ENCODE assay signal across 10 cellular contexts in the genomic region with DNA sequence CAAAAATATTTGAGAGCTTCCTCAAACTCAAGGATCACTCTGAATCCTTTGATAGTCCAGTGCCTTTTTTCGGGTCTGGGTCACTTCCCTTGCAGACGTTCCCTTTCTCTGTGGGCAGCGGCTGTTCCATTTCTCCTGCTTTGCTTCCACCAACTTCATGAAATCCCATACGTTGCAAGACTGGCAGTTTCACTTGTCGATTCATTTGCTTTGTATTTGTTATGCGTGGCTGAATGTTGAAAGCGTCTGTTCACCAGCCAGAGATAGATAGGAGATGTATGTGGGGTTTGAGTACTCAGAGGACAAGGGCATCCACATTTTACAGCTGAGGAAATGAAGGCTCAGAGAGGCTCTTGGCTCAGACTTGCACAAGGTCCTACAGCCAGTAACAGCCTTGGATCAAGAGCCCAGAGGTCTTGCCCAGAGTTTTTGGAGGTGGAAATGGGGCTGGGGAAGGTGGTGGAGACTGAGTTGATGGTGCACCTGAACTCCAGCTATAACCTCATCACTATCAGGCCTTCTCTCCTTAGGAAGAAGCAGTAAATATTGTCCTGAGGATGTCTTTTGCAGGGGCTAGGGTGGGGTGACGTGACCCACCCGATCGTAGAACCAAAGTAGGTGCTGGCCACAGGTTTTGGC. TPM values are rescaled to one million over a fixed set of nuclear protein-coding genes. Genes with fewer than 3 reads are reported as not detected.
DNase-seq lines count a peak whose midpoint lies in the region; ATAC-seq and TF ChIP-seq lines count a peak whose summit lies in the region.
"Had no signal": no experiment of that assay in that cellular context is flagged by ENCODE, and none has a peak within 500 bp of the region (broad histone marks: within the 10 kb centered on the region; RNA-seq: fewer than 3 reads in every experiment).

No MANE protein-coding gene starts in this region.

- H2AFZ ChIP-seq in Karpas-422 (ENCODE audit: low read length): peak overlapping the region; percentile 4; the same call in 1 of the 2 replicates
- H2AFZ ChIP-seq in osteoblast (ENCODE audit: low read length): peak overlapping the region; percentile 85

- peak overlapping the region; percentile 76 for H3K4me2 ChIP-seq in Karpas-422 (ENCODE audit: low read depth, low read length, poor library complexity, severe bottlenecking)
- peak overlapping the region; percentile 90 for H3K4me2 ChIP-seq in osteoblast (ENCODE audit: insufficient read depth, low read length)

- H3K4me1 ChIP-seq in Karpas-422 (ENCODE audit: low read length) (peaks cover 79% of the 10 kb centered on the region), osteoblast (ENCODE audit: insufficient read depth, low read length) (peaks cover 13% of the 10 kb centered on the region)

- H3K4me1 Mint-ChIP-seq in activated naive CD8-positive, alpha-beta T cell treated with anti-CD3 and anti-CD28 coated beads for 36 hours: peaks cover 60% of the 10 kb centered on the region

- DNase-seq in Karpas-422 (peak; percentile 77), osteoblast (ENCODE audit: insufficient read length, low spot score, missing footprints) (no peak), DMS 273 (lab: John Stamatoyannopoulos, UW; ENCODE audit: unreplicated experiment) (no peak), KBM-7 (no peak)
- no peak for DNase-seq in activated naive CD8-positive, alpha-beta T cell treated with anti-CD3 and anti-CD28 coated beads for 36 hours

- no peak for ATAC-seq in HG02970 (IDR thresholded peaks at IDR 0.05; ENCODE audit: low FRiP score, unreplicated experiment)
- no peak for ATAC-seq in GM21423 (IDR thresholded peaks at IDR 0.05; ENCODE audit: unreplicated experiment)
- ATAC-seq: mucosa of descending colon had no signal

- H3K4me3 Mint-ChIP-seq in activated naive CD8-positive, alpha-beta T cell treated with anti-CD3 and anti-CD28 coated beads for 36 hours: peak overlapping the region; percentile 80

- peak overlapping the region; percentile 88 for H3K9ac ChIP-seq in Karpas-422 (ENCODE audit: low read length)

- H3K36me3 ChIP-seq in Karpas-422 (ENCODE audit: insufficient read depth, low read length) (no peaks in the 10 kb centered on the region), osteoblast (ENCODE audit: insufficient read depth, low read length) (no peaks in the 10 kb centered on the region)

- H3K9me2 ChIP-seq in Karpas-422 (replicated peaks; ENCODE audit: insufficient read depth, low read length): no peaks in the 10 kb centered on the region

- H3K27me3 Mint-ChIP-seq in activated naive CD8-positive, alpha-beta T cell treated with anti-CD3 and anti-CD28 coated beads for 36 hours: no peaks in the 10 kb centered on the region

- TF ChIP-seq CTCF in osteoblast (IDR thresholded peaks at IDR 0.05; ENCODE audit: extremely low read depth, low read depth, low read length): no peak

- H3K27ac ChIP-seq in Karpas-422 (ENCODE audit: low read length) (peak overlapping the region; percentile 94), osteoblast (ENCODE audit: low read depth, low read length) (no peak overlapping the region)
- H3K27ac ChIP-seq: epithelial cell of prostate had no signal

- H3K9me3 Mint-ChIP-seq in activated naive CD8-positive, alpha-beta T cell treated with anti-CD3 and anti-CD28 coated beads for 36 hours: no peaks in the 10 kb centered on the region

- H3K36me3 Mint-ChIP-seq in activated naive CD8-positive, alpha-beta T cell treated with anti-CD3 and anti-CD28 coated beads for 36 hours: peaks cover 2% of the 10 kb centered on the region

- H3K4me3 ChIP-seq in GM08714 (ENCODE audit: low read length): peak overlapping the region; percentile 9; the same call in 1 of the 2 replicates
- H3K4me3 ChIP-seq in Karpas-422 (ENCODE audit: low read length): peak overlapping the region; percentile 72
- H3K4me3 ChIP-seq in osteoblast (ENCODE audit: insufficient read depth, low read length): no peak overlapping the region
- H3K4me3 ChIP-seq: mucosa of descending colon had no signal

- in situ Hi-C loops in KBM-7 (cut with MboI; ENCODE audit: low pct_unique_long_range_greater_than_20kb, low sequenced_read_pairs): no loop called here

- H3K27me3 ChIP-seq in Karpas-422 (ENCODE audit: low read length) (no peaks in the 10 kb centered on the region), osteoblast (ENCODE audit: insufficient read depth, low read length) (peaks cover 24% of the 10 kb centered on the region)

- H4K20me1 ChIP-seq in Karpas-422 (ENCODE audit: insufficient read depth, low read depth, low read length): no peaks in the 10 kb centered on the region
- peaks cover 2% of the 10 kb centered on the region for H4K20me1 ChIP-seq in osteoblast (ENCODE audit: insufficient read depth, low read length)

- no peaks in the 10 kb centered on the region for H3K9me3 ChIP-seq in Karpas-422 (ENCODE audit: low read length)
- H3K9me3 ChIP-seq in osteoblast (ENCODE audit: low read depth, low read length): no peaks in the 10 kb centered on the region
- H3K9me3 ChIP-seq: mucosa of descending colon had no signal

- peaks cover 25% of the 10 kb centered on the region; the same call in 1 of the 2 replicates for H3K79me2 ChIP-seq in Karpas-422 (ENCODE audit: low read length)
- peaks cover 8% of the 10 kb centered on the region for H3K79me2 ChIP-seq in osteoblast (ENCODE audit: insufficient read depth, low read length)

- peak overlapping the region; percentile 92 for H3K27ac Mint-ChIP-seq in activated naive CD8-positive, alpha-beta T cell treated with anti-CD3 and anti-CD28 coated beads for 36 hours

RNA-seq across cellular contexts. Expression of gene CCDC102A, which starts 1.3 kb away (rescaled TPM):
- 5.9 and 25.7 TPM in 2 replicates for total RNA-seq in Karpas-422 (2014; rRNA removed; shearing (Covaris generic); ENCODE audit: low replicate concordance)
- total RNA-seq in activated naive CD8-positive, alpha-beta T cell treated with anti-CD3 and anti-CD28 coated beads for 36 hours: 10 to 100 TPM in 1 of 2 experiments, 1 to 10 TPM in 1; 8.7 to 10.2 TPM
- total RNA-seq in osteoblast: 9.8 and 10.6 TPM in 2 replicates

RNA-seq across cellular contexts. Expression of gene ADGRG5, which starts 4.7 kb away (rescaled TPM):
- 2.9 and 3.0 TPM in 2 replicates for total RNA-seq in Karpas-422 (2014; rRNA removed; shearing (Covaris generic); ENCODE audit: low replicate concordance)
- total RNA-seq in activated naive CD8-positive, alpha-beta T cell treated with anti-CD3 and anti-CD28 coated beads for 36 hours: 1 to 10 TPM; 1.3 to 1.4 TPM
- not detected in 2 replicates for total RNA-seq in osteoblast

RNA-seq across cellular contexts. Expression of gene DOK4, which starts 51.4 kb away (rescaled TPM):
- total RNA-seq in Karpas-422 (2014; rRNA removed; shearing (Covaris generic); ENCODE audit: low replicate concordance): 3.2 and 3.4 TPM in 2 replicates
- 1 to 10 TPM; 4.5 to 4.8 TPM for total RNA-seq in activated naive CD8-positive, alpha-beta T cell treated with anti-CD3 and anti-CD28 coated beads for 36 hours
- total RNA-seq in osteoblast: 27.1 and 29.0 TPM in 2 replicates
